Comparison of ENCODE assay signal across 7 cellular contexts in the genomic region with DNA sequence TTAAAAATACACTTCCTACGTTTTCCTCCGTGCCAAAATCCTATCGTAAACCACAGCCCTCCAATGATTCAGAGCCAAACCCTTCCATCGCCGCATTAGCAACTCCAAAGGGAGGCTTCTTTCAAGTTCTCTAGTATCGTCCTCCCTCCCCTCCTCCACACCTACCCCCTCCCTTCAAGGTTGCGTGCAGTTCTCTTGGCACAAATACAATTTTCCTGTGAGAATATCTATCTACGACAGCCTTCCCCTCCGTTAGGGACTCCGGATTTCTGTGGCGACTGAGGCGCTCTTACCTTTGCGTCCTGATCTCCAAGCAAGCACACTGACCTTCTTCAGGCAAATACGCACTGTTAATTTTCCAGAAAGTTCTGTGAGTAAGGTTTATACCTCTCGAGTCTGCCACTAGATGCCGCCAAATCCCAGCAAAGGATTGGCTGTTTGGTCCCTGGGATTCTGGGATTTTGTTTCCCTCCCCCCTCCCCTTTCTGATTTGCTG. TPM values are rescaled to one million over a fixed set of nuclear protein-coding genes. Genes with fewer than 3 reads are reported as not detected.
DNase-seq lines count a peak whose midpoint lies in the region; ATAC-seq, FAIRE-seq and TF ChIP-seq lines count a peak whose summit lies in the region.

No MANE protein-coding gene starts in this region.

- H3K9me3 ChIP-seq in breast epithelium = no peaks in the 10 kb centered on the region

- peaks cover 0 to 41% of the 10 kb centered on the region in 2 donors for H3K27me3 ChIP-seq in breast epithelium

- TF ChIP-seq CTCF in GM12875 (IDR thresholded peaks at IDR 0.05; ENCODE audit: borderline replicate concordance, insufficient read depth, low read depth, low read length) (peak; percentile 60; the same call in 1 of the 2 replicates), breast epithelium (IDR thresholded peaks at IDR 0.05) (peak; percentile 79 to 82 (median 81))

- no peak for ATAC-seq in HG03439 (IDR thresholded peaks at IDR 0.05; ENCODE audit: unreplicated experiment)

- peak; percentile 42 for FAIRE-seq in TTC549 (lab: Jason Lieb, UNC)

- DNase-seq in NCI-H1930 (lab: John Stamatoyannopoulos, UW) = peak; percentile 67 to 85
- peak; percentile 48 to 53 for DNase-seq in breast epithelium (ENCODE audit: low spot score in 2 of 2)
- peak; percentile 63 for DNase-seq in iPS-NIHi7 (ENCODE audit: extremely low spot score)

- H3K27ac ChIP-seq in breast epithelium (peak overlapping the region; percentile 90 to 98), skin epidermis (peak overlapping the region; percentile 58 to 96 (median 89))

- TF ChIP-seq POLR2A in breast epithelium (IDR thresholded peaks at IDR 0.05) = no peak

- no peaks in the 10 kb centered on the region for H3K36me3 ChIP-seq in breast epithelium

- no peaks in the 10 kb centered on the region for H3K4me1 ChIP-seq in breast epithelium

- H3K4me3 ChIP-seq in GM12875 (ENCODE audit: low read depth, low read length) (peak overlapping the region; percentile 76), breast epithelium (peak overlapping the region; percentile 56 to 70 (median 60)), skin epidermis (peak overlapping the region; percentile 45 to 60 (median 48))

- intact Hi-C loops in breast epithelium (cut with DNase I; ENCODE audit: low total_unique reads) = no loop called here

RNA-seq across cellular contexts. Expression of a gene that starts 1.2 kb away (rescaled TPM):
- 100 to 1,000 TPM; 179 to 400 (median 296) TPM for total RNA-seq in breast epithelium

RNA-seq across cellular contexts. Expression of a gene that starts 23.0 kb away (rescaled TPM):
- total RNA-seq in breast epithelium = not detected

RNA-seq across cellular contexts. Expression of a gene that starts 59.0 kb away (rescaled TPM):
- total RNA-seq in breast epithelium = 100 to 1,000 TPM in 1 of 3 donors, 10 to 100 TPM in 2; 60.8 to 115 (median 76.4) TPM
